13 cellular contexts compared by ENCODE assay signal in genomic region chr13:36778083-36778671, GRCh38. TPM values are rescaled to one million over a fixed set of nuclear protein-coding genes. Genes with fewer than 3 reads are reported as not detected.
DNase-seq lines count a peak whose midpoint lies in the region; ATAC-seq and TF ChIP-seq lines count a peak whose summit lies in the region.
"Had no signal": no experiment of that assay in that cellular context is flagged by ENCODE, and none has a peak within 500 bp of the region (broad histone marks: within the 10 kb centered on the region; RNA-seq: fewer than 3 reads in every experiment).

No MANE protein-coding gene starts in this region.

- RAD21 ChIA-PET in HCT116 (lab: Charles Lee; ENCODE audit: low non-redundant PET in 1 of 2, low total read pairs in 2 of 2, uncharacterized antibody in 2 of 2, unreplicated experiment in 2 of 2): no interaction called here

- no peak overlapping the region for H3K9ac ChIP-seq in HCT116 (ENCODE audit: low read length)

- H3K36me3 ChIP-seq in HCT116 (ENCODE audit: control insufficient read depth in 1 of 2, insufficient read depth in 2 of 2, low read length in 2 of 2): no peaks in the 10 kb centered on the region

- H2AFZ ChIP-seq in HCT116 (ENCODE audit: low read depth, low read length, poor library complexity, severe bottlenecking): no peak overlapping the region

- no peaks in the 10 kb centered on the region for H3K79me2 ChIP-seq in HCT116 (ENCODE audit: insufficient read depth, low read length)

- H4K20me1 ChIP-seq in HCT116 (ENCODE audit: insufficient read depth): no peaks in the 10 kb centered on the region

- H3K27ac ChIP-seq in AG04450 (ENCODE audit: low read depth, low read length) (peak overlapping the region; percentile 75), HCT116 (ENCODE audit: low read depth, low read length) (no peak overlapping the region), caudate nucleus (ENCODE audit: low read depth, low read length) (no peak overlapping the region)
- H3K27ac ChIP-seq: C4-2B had no signal

- peak overlapping the region; percentile 53 for H3K4me3 ChIP-seq in AG04450 (ENCODE audit: low read depth, low read length)
- no peak overlapping the region for H3K4me3 ChIP-seq in HCT116 (replicated peaks in 1 of 2; ENCODE audit: low read depth in 1 of 2, low read length in 2 of 2)
- peak overlapping the region; percentile 23; the same call in 1 of the 2 replicates for H3K4me3 ChIP-seq in WI38 (ENCODE audit: low read depth, low read length)

- peak; percentile 69 for ATAC-seq in HCT116
- ATAC-seq: activated T-helper 17 cell treated with anti-CD3 and anti-CD28 coated beads, Interleukin-2, amount 50 U/mL, for 72 hours; esophagus mucosa; T-cell had no signal

- H3K9me2 ChIP-seq in HCT116 (ENCODE audit: insufficient read depth): no peaks in the 10 kb centered on the region

- no peaks in the 10 kb centered on the region for H3K27me3 ChIP-seq in AG04450 (ENCODE audit: control insufficient read depth, insufficient read depth, low read length)
- no peaks in the 10 kb centered on the region for H3K27me3 ChIP-seq in HCT116 (ENCODE audit: insufficient read depth, low read length)

- POLR2A ChIA-PET in AG04450 (lab: Yijun Ruan, JAX) (interaction anchor here (0.5 to 1.0 kb wide), 2 partner anchors 8 to 68 kb away, joined by 3 to 6 read pairs; no protein-coding TSS in a partner anchor), HCT116 (lab: Charles Lee) (no interaction called here)

- no peak for TF ChIP-seq RAD21 in HCT116 (IDR thresholded peaks at IDR 0.05; ENCODE audit: low read depth)

- BruUV-seq in HCT116 (replicated peaks; lab: Mats Ljungman, UMichigan): no TSS peak

- H3K4me1 ChIP-seq in HCT116 (ENCODE audit: control insufficient read depth in 1 of 2, insufficient read depth in 2 of 2, low read length in 2 of 2): peaks cover 0 to 9% of the 10 kb centered on the region in 2 experiments; a peak in 1 of 4 replicates

- TF ChIP-seq CTCF in AG04450 (IDR thresholded peaks at IDR 0.05; ENCODE audit: low read depth, low read length): no peak
- TF ChIP-seq CTCF in HCT116 (IDR thresholded peaks at IDR 0.05 in 2 of 3, conservative IDR thresholded peaks at IDR 0.05 in 1 of 3; ENCODE audit: borderline replicate concordance in 1 of 3, insufficient read depth in 1 of 3, low read depth in 2 of 3, low read length in 2 of 3): no peak
- no peak for TF ChIP-seq CTCF in WI38 (IDR thresholded peaks at IDR 0.05; ENCODE audit: low read depth, low read length)

- H3K9me3 ChIP-seq in AG04450 (ENCODE audit: control insufficient read depth, insufficient read depth, low read length) (no peaks in the 10 kb centered on the region), HCT116 (ENCODE audit: control insufficient read depth in 1 of 2, insufficient read depth in 1 of 2, low read depth in 1 of 2, low read length in 2 of 2) (no peaks in the 10 kb centered on the region)

- peak; percentile 81 for DNase-seq in AG04450 (ENCODE audit: low read depth, low spot score)
- DNase-seq in HCT116 (ENCODE audit: low read depth, low spot score): no peak
- DNase-seq in islet precursor cell: peak; percentile 95
- no peak for DNase-seq in caudate nucleus (lab: John Stamatoyannopoulos, UW)
- no peak for DNase-seq in activated T-cell treated with anti-CD3 and anti-CD28 coated beads for 4 hours
- no peak for DNase-seq in activated effector memory CD4-positive, alpha-beta T cell treated with anti-CD3 and anti-CD28 coated beads, Interleukin-2, amount 50 U/mL, for 16 hours
- no peak for DNase-seq in posterior cingulate gyrus
- DNase-seq: NCI-H2029 treated with DMSO at 0.1 percent for 48 hours, T-cell had no signal

- H3K4me2 ChIP-seq in HCT116 (ENCODE audit: low read length): peak overlapping the region; percentile 36

- CTCF ChIA-PET in AG04450 (lab: Charles Lee) (interaction anchor here (1.1 kb wide), 1 partner anchor 42 kb away, joined by 4 read pairs; no protein-coding TSS in a partner anchor), HCT116 (lab: Charles Lee) (no interaction called here)

- intact Hi-C loops in HCT116 (cut with micrococcal nuclease): no loop called here
- intact Hi-C loops in posterior cingulate gyrus (cut with DNase I): no loop called here

- no peak for TF ChIP-seq POLR2A in HCT116 (IDR thresholded peaks at IDR 0.05; ENCODE audit: borderline replicate concordance, extremely low read depth, insufficient read depth, insufficient read length)

TF ChIP-seq in HCT116, 20 proteins besides CTCF, POLR2A, EP300 and RAD21:
- TF ChIP-seq CEBPB (IDR thresholded peaks at IDR 0.05; ENCODE audit: low read depth): no peak
- TF ChIP-seq ATF3 (IDR thresholded peaks at IDR 0.05): no peak
- TF ChIP-seq MAX (IDR thresholded peaks at IDR 0.05): no peak

RNA-seq across cellular contexts. Expression of gene RFXAP, which starts 40.8 kb away (rescaled TPM):
- 3.0 and 4.0 TPM in 2 replicates for polyA plus RNA-seq in AG04450 (2011; rRNA removed)
- 0.92 and 1.4 TPM in 2 replicates for polyA minus RNA-seq in AG04450 (2011; rRNA and poly(A)+ RNA removed)
- total RNA-seq in HCT116 (2021; ENCODE audit: unreplicated experiment): 4.4 TPM
- polyA plus RNA-seq in HCT116 (2012): 1.8 and 2.4 TPM in 2 replicates

Comparison
In these comparisons a context has a peak if more than half of its experiments do, and no peak if none do; other contexts are left out.
1. DNase-seq: peak in AG04450 (single experiment) and islet precursor cell (single experiment); none in HCT116 (single experiment), caudate nucleus (0 of 61), activated T-cell treated with anti-CD3 and anti-CD28 coated beads for 4 hours (single experiment), activated effector memory CD4-positive, alpha-beta T cell treated with anti-CD3 and anti-CD28 coated beads, Interleukin-2, amount 50 U/mL, for 16 hours (single experiment) and posterior cingulate gyrus (0 of 10).
2. H3K4me3 ChIP-seq: peak in AG04450 (single experiment) and WI38 (single experiment); none in HCT116 (0 of 2).